In genomic region chr11:63478896-63479295, GRCh38 we compare ENCODE assay signal across 9 cellular contexts. TPM values are rescaled to one million over a fixed set of nuclear protein-coding genes. Genes with fewer than 3 reads are reported as not detected.
DNase-seq lines count a peak whose midpoint lies in the region; ATAC-seq and TF ChIP-seq lines count a peak whose summit lies in the region.
"Had no signal": no experiment of that assay in that cellular context is flagged by ENCODE, and none has a peak within 500 bp of the region (broad histone marks: within the 10 kb centered on the region; RNA-seq: fewer than 3 reads in every experiment).

No MANE protein-coding gene starts in this region.

- H3K36me3 ChIP-seq in hepatocyte (replicated peaks; ENCODE audit: insufficient read depth, low read depth) = no peaks in the 10 kb centered on the region
- H3K36me3 ChIP-seq: BLaER1 had no signal

- no peaks in the 10 kb centered on the region for H3K79me2 ChIP-seq in hepatocyte

- no peaks in the 10 kb centered on the region for H4K20me1 ChIP-seq in hepatocyte (ENCODE audit: insufficient read depth, poor library complexity, severe bottlenecking)
- H4K20me1 ChIP-seq: BLaER1 had no signal

- peak overlapping the region; percentile 1 for H3K27ac ChIP-seq in hepatocyte
- H3K27ac ChIP-seq: BLaER1 had no signal

- peak overlapping the region; percentile 27 for H2AFZ ChIP-seq in hepatocyte

- no peaks in the 10 kb centered on the region for H3K27me3 ChIP-seq in hepatocyte
- H3K27me3 ChIP-seq: BLaER1 had no signal

- no peak overlapping the region for H3K4me3 ChIP-seq in hepatocyte
- H3K4me3 ChIP-seq in skeletal muscle cell (ENCODE audit: low read depth, low read length) = no peak overlapping the region
- H3K4me3 ChIP-seq: BLaER1 had no signal

- no peak for ATAC-seq in HG03108 (IDR thresholded peaks at IDR 0.05; ENCODE audit: unreplicated experiment)

- H3K4me1 ChIP-seq in hepatocyte (ENCODE audit: insufficient read depth) = no peaks in the 10 kb centered on the region
- H3K4me1 ChIP-seq: BLaER1 had no signal

- 21% methylated on average over 5 of the region's 5 CpGs for WGBS in hepatocyte (ENCODE audit: low lambda C conversion rate, missing lambda C conversion rate)

- peak; percentile 5 for DNase-seq in NK-92 treated with Interleukin-12 subunit alpha and Interleukin-12 subunit beta, amount 100 ng/mL, for 24 hours (lab: John Stamatoyannopoulos, UW)
- DNase-seq in NK-92 (lab: John Stamatoyannopoulos, UW; ENCODE audit: unreplicated experiment) (no peak), NCI-H1694 treated with DMSO at 0.1 percent for 48 hours (lab: John Stamatoyannopoulos, UW) (peak; percentile 78), T-helper 1 cell (peak in 4 of 5 donors; percentile 23 to 55 (median 38)), astrocyte of the hippocampus (ENCODE audit: low read depth, low spot score) (peak; percentile 86), hepatocyte (ENCODE audit: low spot score) (peak; percentile 84), skeletal muscle cell (ENCODE audit: low read depth) (peak; percentile 35)

- TF ChIP-seq CTCF in hepatocyte (IDR thresholded peaks at IDR 0.05; ENCODE audit: poor library complexity) = peak; percentile 92

- peak overlapping the region; percentile 20 for H3K4me2 ChIP-seq in hepatocyte
- H3K4me2 ChIP-seq: BLaER1 had no signal

- no peaks in the 10 kb centered on the region for H3K9me2 ChIP-seq in hepatocyte (replicated peaks; ENCODE audit: insufficient read depth)

- H3K9me3 ChIP-seq in hepatocyte (ENCODE audit: low read depth) = no peaks in the 10 kb centered on the region

RNA-seq across cellular contexts. Expression of gene PLAAT5, which starts 12.1 kb away (rescaled TPM):
- 0.92 and 1.6 TPM in 2 replicates for total RNA-seq in hepatocyte
- polyA plus RNA-seq in hepatocyte = 0.18 and 0.95 TPM in 2 replicates

RNA-seq across cellular contexts. Expression of gene LGALS12, which starts 27.0 kb away (rescaled TPM):
- not detected in 2 replicates for total RNA-seq in hepatocyte
- polyA plus RNA-seq in hepatocyte = not detected in 2 replicates

RNA-seq across cellular contexts. Expression of gene PLAAT4, which starts 57.7 kb away (rescaled TPM):
- total RNA-seq in hepatocyte = 13.7 and 17.5 TPM in 2 replicates
- polyA plus RNA-seq in hepatocyte = 7.9 and 16.0 TPM in 2 replicates
